ENCODE assay signal across 9 cellular contexts in genomic region chr3:195909294-195909644, GRCh38. TPM values are rescaled to one million over a fixed set of nuclear protein-coding genes. Genes with fewer than 3 reads are reported as not detected.
DNase-seq lines count a peak whose midpoint lies in the region; ATAC-seq and TF ChIP-seq lines count a peak whose summit lies in the region.
"Had no signal": no experiment of that assay in that cellular context is flagged by ENCODE, and none has a peak within 500 bp of the region (broad histone marks: within the 10 kb centered on the region; RNA-seq: fewer than 3 reads in every experiment).

No MANE protein-coding gene starts in this region.

- H3K4me3 Mint-ChIP-seq in CD8-positive, alpha-beta T cell = peak overlapping the region; percentile 45
- H3K4me3 Mint-ChIP-seq in endothelial cell (ENCODE audit: unreplicated experiment) = no peak overlapping the region

- H3K9me3 ChIP-seq in CD8-positive, alpha-beta T cell (ENCODE audit: low read length) = no peaks in the 10 kb centered on the region
- H3K9me3 ChIP-seq in mesenchymal stem cell (ENCODE audit: control insufficient read depth, low read length) = no peaks in the 10 kb centered on the region

- CTCF ChIA-PET in CD8-positive, alpha-beta T cell (lab: Charles Lee) = interaction anchor here (1.4 to 4.0 kb wide), 2 partner anchors 9 to 15 kb away, joined by 3 to 75 read pairs; no protein-coding TSS in a partner anchor

- H3K4me3 ChIP-seq in CD8-positive, alpha-beta T cell (ENCODE audit: low read depth, low read length) = no peak overlapping the region
- H3K4me3 ChIP-seq in astrocyte of the cerebellum (ENCODE audit: low read depth, low read length) (peak overlapping the region; percentile 49), mesenchymal stem cell (ENCODE audit: insufficient read depth in 1 of 2, low read depth in 1 of 2, low read length in 2 of 2) (peak overlapping the region; percentile 67 to 79)

- H3K36me3 Mint-ChIP-seq in CD8-positive, alpha-beta T cell = peaks cover 3% of the 10 kb centered on the region
- peaks cover 3% of the 10 kb centered on the region for H3K36me3 Mint-ChIP-seq in endothelial cell (ENCODE audit: low read depth, unreplicated experiment)

- 0% methylated on average over 14 of the region's 47 CpGs for WGBS in mesenchymal stem cell

- H3K14ac ChIP-seq in mesenchymal stem cell (ENCODE audit: low read length in 2 of 2) = peak overlapping the region in 1 of 2 experiments; percentile 38

- H3K4me2 ChIP-seq in mesenchymal stem cell (ENCODE audit: low read length, poor library complexity, severe bottlenecking) = peak overlapping the region; percentile 93

- H3K79me1 ChIP-seq in mesenchymal stem cell (replicated peaks; ENCODE audit: low read length, poor library complexity, severe bottlenecking) = peaks cover 22% of the 10 kb centered on the region

- no peak overlapping the region for H2BK12ac ChIP-seq in mesenchymal stem cell (ENCODE audit: low read length in 2 of 2)

- DNase-seq in CD8-positive, alpha-beta T cell = no peak
- DNase-seq in astrocyte of the cerebellum (ENCODE audit: low read depth) (no peak), mesenchymal stem cell (peak; percentile 42), posterior cingulate gyrus (no peak), endothelial cell (ENCODE audit: low spot score) (no peak), AG08396 (ENCODE audit: low spot score) (no peak)

- H3K27ac ChIP-seq in CD8-positive, alpha-beta T cell (ENCODE audit: low read depth, low read length) = no peak overlapping the region
- H3K27ac ChIP-seq in mesenchymal stem cell (ENCODE audit: low read length, poor library complexity, severe bottlenecking) = no peak overlapping the region
- H3K27ac ChIP-seq: parathyroid adenoma had no signal

- peaks cover 33% of the 10 kb centered on the region for H3K4me1 ChIP-seq in CD8-positive, alpha-beta T cell (ENCODE audit: insufficient read depth, low read length)
- H3K4me1 ChIP-seq in mesenchymal stem cell (ENCODE audit: control insufficient read depth, insufficient read depth, low read depth, low read length) = peaks cover 24% of the 10 kb centered on the region
- H3K4me1 ChIP-seq: parathyroid adenoma had no signal

- no peaks in the 10 kb centered on the region for H3K27me3 Mint-ChIP-seq in CD8-positive, alpha-beta T cell (ENCODE audit: low read depth)
- H3K27me3 Mint-ChIP-seq in endothelial cell (ENCODE audit: unreplicated experiment) = peaks cover 21% of the 10 kb centered on the region

- H2BK120ac ChIP-seq in mesenchymal stem cell (ENCODE audit: low read depth, low read length) = peak overlapping the region; percentile 73

- H2BK5ac ChIP-seq in mesenchymal stem cell (ENCODE audit: low read depth, low read length, poor library complexity, severe bottlenecking) = no peak overlapping the region

- no peaks in the 10 kb centered on the region for H3K36me3 ChIP-seq in CD8-positive, alpha-beta T cell (ENCODE audit: insufficient read depth, low read length)
- H3K36me3 ChIP-seq in mesenchymal stem cell (ENCODE audit: control insufficient read depth in 1 of 2, insufficient read depth in 2 of 2, low read depth in 1 of 2, low read length in 2 of 2) = no peaks in the 10 kb centered on the region

- peak overlapping the region in 1 of 2 experiments; percentile 80 for H3K18ac ChIP-seq in mesenchymal stem cell (ENCODE audit: low read depth in 1 of 2, low read length in 2 of 2)

- no peak overlapping the region for H3K9ac ChIP-seq in mesenchymal stem cell (ENCODE audit: low read length)
- H3K9ac ChIP-seq: parathyroid adenoma had no signal

- no peak for TF ChIP-seq CTCF in CD8-positive, alpha-beta T cell (IDR thresholded peaks at IDR 0.05)
- TF ChIP-seq CTCF in astrocyte of the cerebellum (IDR thresholded peaks at IDR 0.05; ENCODE audit: low read depth, low read length, missing control alignments) (no peak), endothelial cell (IDR thresholded peaks at IDR 0.05; ENCODE audit: unreplicated experiment) (no peak)

- H3K4ac ChIP-seq in mesenchymal stem cell (ENCODE audit: low read depth in 1 of 2, low read length in 2 of 2) = no peak overlapping the region

- peak overlapping the region; percentile 55 for H2AFZ ChIP-seq in mesenchymal stem cell (ENCODE audit: low read depth, low read length)

- H3K4me1 Mint-ChIP-seq in CD8-positive, alpha-beta T cell (ENCODE audit: low read depth) = peaks cover 37% of the 10 kb centered on the region
- H3K4me1 Mint-ChIP-seq in endothelial cell (ENCODE audit: unreplicated experiment) = peaks cover 34% of the 10 kb centered on the region

- peak; percentile 18 for ATAC-seq in CD8-positive, alpha-beta T cell
- ATAC-seq in GM19463 (IDR thresholded peaks at IDR 0.05; ENCODE audit: unreplicated experiment) (peak; percentile 18), HG03571 (IDR thresholded peaks at IDR 0.05; ENCODE audit: unreplicated experiment) (peak; percentile 11)

- H2BK15ac ChIP-seq in mesenchymal stem cell (ENCODE audit: low read depth, poor library complexity, severe bottlenecking) = peak overlapping the region; percentile 63

- no peak overlapping the region for H3K27ac Mint-ChIP-seq in CD8-positive, alpha-beta T cell
- no peak overlapping the region for H3K27ac Mint-ChIP-seq in endothelial cell (ENCODE audit: unreplicated experiment)

- peak overlapping the region in 1 of 2 experiments; percentile 42 for H3K23ac ChIP-seq in mesenchymal stem cell (ENCODE audit: low read length in 2 of 2)

- no peak overlapping the region for H2AK5ac ChIP-seq in mesenchymal stem cell (ENCODE audit: low read length, severe bottlenecking)

- POLR2A ChIA-PET in CD8-positive, alpha-beta T cell (lab: Charles Lee) = interaction anchor here (1.0 to 4.2 kb wide), 3 partner anchors 9 to 14 kb away, joined by 3 to 86 read pairs (median 3); no protein-coding TSS in a partner anchor

- no peaks in the 10 kb centered on the region for H3K27me3 ChIP-seq in CD8-positive, alpha-beta T cell (ENCODE audit: insufficient read depth, low read length)
- H3K27me3 ChIP-seq in mesenchymal stem cell (ENCODE audit: control insufficient read depth in 1 of 2, insufficient read depth in 1 of 2, low read length in 2 of 2) = no peaks in the 10 kb centered on the region

- no peak overlapping the region for H4K91ac ChIP-seq in mesenchymal stem cell (ENCODE audit: low read length)

- intact Hi-C loops in CD8-positive, alpha-beta T cell (cut with DNase I, micrococcal nuclease) = loop anchor here (1.0 to 10.0 kb wide), 6 partner anchors 14 to 1424 kb away; partner anchors contain the start of genes PPP1R2 (in 2 of the 2), XXYLT1 (in 2 of the 2), ATP13A3 (in 1 of the 2) and TFRC (in 1 of the 2)
- intact Hi-C loops in posterior cingulate gyrus (cut with DNase I) = no loop called here

- peak overlapping the region; percentile 64 for H4K8ac ChIP-seq in mesenchymal stem cell (ENCODE audit: low read length)

- H3K9me3 Mint-ChIP-seq in CD8-positive, alpha-beta T cell = no peaks in the 10 kb centered on the region
- no peaks in the 10 kb centered on the region for H3K9me3 Mint-ChIP-seq in endothelial cell (ENCODE audit: unreplicated experiment)

- in situ Hi-C loops in astrocyte of the cerebellum (cut with HindIII; ENCODE audit: low sequenced_read_pairs) = no loop called here

RNA-seq across cellular contexts. Expression of gene TNK2, which starts 0.9 kb away (rescaled TPM):
- total RNA-seq in CD8-positive, alpha-beta T cell = 100 to 1,000 TPM; 127 to 130 TPM
- polyA plus RNA-seq in mesenchymal stem cell (2013, experiment 1 of 2) = 11.7 TPM
- 11.4 TPM for polyA plus RNA-seq in mesenchymal stem cell (2013, experiment 2 of 2)
- 135 TPM for total RNA-seq in endothelial cell (ENCODE audit: unreplicated experiment)
